Comparison of ENCODE assay signal across 13 cellular contexts in the genomic region with DNA sequence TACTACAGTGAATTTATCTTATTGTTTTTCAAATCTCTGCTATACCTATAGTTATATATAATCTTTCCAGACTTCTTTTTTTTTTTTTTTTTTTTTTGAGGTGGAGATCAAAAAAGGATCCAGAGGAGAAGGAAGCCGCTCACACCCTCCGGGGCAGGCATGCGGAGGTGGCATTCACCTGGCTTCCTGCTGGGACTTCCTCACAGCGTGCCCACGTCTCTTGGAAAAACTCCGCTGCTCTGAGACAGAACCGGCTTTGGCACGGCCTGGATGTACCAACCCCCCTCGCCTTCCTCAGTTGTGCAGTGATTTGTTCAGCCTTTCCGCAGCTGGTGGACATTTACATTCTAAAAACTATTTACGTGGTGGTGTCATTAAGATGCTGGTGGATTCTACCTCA. TPM values are rescaled to one million over a fixed set of nuclear protein-coding genes. Genes with fewer than 3 reads are reported as not detected.
DNase-seq lines count a peak whose midpoint lies in the region; ATAC-seq and TF ChIP-seq lines count a peak whose summit lies in the region.
"Not testable (repeated sequence)": the region's sequence is repeated elsewhere in the genome, so short reads cannot be mapped to it uniquely, and the experiment has no call there.
"Had no signal": no experiment of that assay in that cellular context is flagged by ENCODE, and none has a peak within 500 bp of the region (broad histone marks: within the 10 kb centered on the region; RNA-seq: fewer than 3 reads in every experiment).

No MANE protein-coding gene starts in this region.

- H3K27ac Mint-ChIP-seq in natural killer cell treated with Interleukin-12 subunit alpha and Interleukin-12 subunit beta and Interleukin-15 and Interleukin-18, amount 100 ng/mL, for 72 hours, result not testable (repeated sequence)

- not testable (repeated sequence) for H3K9ac ChIP-seq in Karpas-422 (ENCODE audit: low read length)

- not testable (repeated sequence) for ATAC-seq in left lobe of liver; natural killer cell treated with Interleukin-12 subunit alpha and Interleukin-12 subunit beta and Interleukin-15 and Interleukin-18, amount 100 ng/mL, for 72 hours

- intact Hi-C loops in posterior vena cava (cut with DNase I), result not testable (repeated sequence)

- not testable (repeated sequence) for H3K4me1 ChIP-seq in Karpas-422 (ENCODE audit: low read length)

- TF ChIP-seq CTCF in WERI-Rb-1 (IDR thresholded peaks at IDR 0.05; ENCODE audit: low read depth, low read length); coronary artery (IDR thresholded peaks at IDR 0.05): not testable (repeated sequence)

- H3K9me2 ChIP-seq in Karpas-422 (replicated peaks; ENCODE audit: insufficient read depth, low read length), result not testable (repeated sequence)

- H3K36me3 ChIP-seq in Karpas-422 (ENCODE audit: insufficient read depth, low read length); WERI-Rb-1: not testable (repeated sequence)

- H3K27me3 ChIP-seq in Karpas-422 (ENCODE audit: low read length); WERI-Rb-1 (ENCODE audit: insufficient read depth, low read depth, severe bottlenecking): not testable (repeated sequence)

- H2AFZ ChIP-seq in Karpas-422 (ENCODE audit: low read length), result not testable (repeated sequence)

- H3K9me3 Mint-ChIP-seq in natural killer cell treated with Interleukin-12 subunit alpha and Interleukin-12 subunit beta and Interleukin-15 and Interleukin-18, amount 100 ng/mL, for 72 hours, result not testable (repeated sequence)

- DNase-seq in HT-29 (ENCODE audit: low spot score) (peak; percentile 0), Karpas-422 (peak; percentile 27), WERI-Rb-1 (peak; percentile 3), coronary artery (ENCODE audit: low spot score) (peak; percentile 26), left lobe of liver (ENCODE audit: low spot score) (peak; percentile 24), posterior vena cava (ENCODE audit: low spot score) (peak; percentile 10)
- DNase-seq in natural killer cell treated with Interleukin-12 subunit alpha and Interleukin-12 subunit beta and Interleukin-15 and Interleukin-18, amount 100 ng/mL, for 72 hours (ENCODE audit: low spot score), result peak; percentile 39

- not testable (repeated sequence) for H3K4me3 Mint-ChIP-seq in natural killer cell treated with Interleukin-12 subunit alpha and Interleukin-12 subunit beta and Interleukin-15 and Interleukin-18, amount 100 ng/mL, for 72 hours

- not testable (repeated sequence) for H3K4me3 ChIP-seq in Karpas-422 (ENCODE audit: low read length); WERI-Rb-1 (ENCODE audit: low read depth, low read length); coronary artery

- not testable (repeated sequence) for H3K27me3 Mint-ChIP-seq in natural killer cell treated with Interleukin-12 subunit alpha and Interleukin-12 subunit beta and Interleukin-15 and Interleukin-18, amount 100 ng/mL, for 72 hours

- H3K36me3 Mint-ChIP-seq in natural killer cell treated with Interleukin-12 subunit alpha and Interleukin-12 subunit beta and Interleukin-15 and Interleukin-18, amount 100 ng/mL, for 72 hours, result not testable (repeated sequence)

- H3K4me1 Mint-ChIP-seq in natural killer cell treated with Interleukin-12 subunit alpha and Interleukin-12 subunit beta and Interleukin-15 and Interleukin-18, amount 100 ng/mL, for 72 hours (ENCODE audit: low read depth in 2 of 2), result peaks cover 9 to 12% of the 10 kb centered on the region in 2 donors

- H4K20me1 ChIP-seq in Karpas-422 (ENCODE audit: insufficient read depth, low read depth, low read length), result not testable (repeated sequence)

- not testable (repeated sequence) for H3K9me3 ChIP-seq in Karpas-422 (ENCODE audit: low read length); WERI-Rb-1 (ENCODE audit: severe bottlenecking)

- not testable (repeated sequence) for H3K4me2 ChIP-seq in Karpas-422 (ENCODE audit: low read depth, low read length, poor library complexity, severe bottlenecking)

- H3K27ac ChIP-seq in Karpas-422 (ENCODE audit: low read length); WERI-Rb-1; coronary artery: not testable (repeated sequence)

- not testable (repeated sequence) for H3K79me2 ChIP-seq in Karpas-422 (ENCODE audit: low read length)

RNA-seq across cellular contexts. Expression of a gene that starts 11.1 kb away (rescaled TPM):
- not detected in 2 replicates for total RNA-seq in HT-29 (2014; rRNA removed; shearing (Covaris generic))
- total RNA-seq in Karpas-422 (2014; rRNA removed; shearing (Covaris generic); ENCODE audit: low replicate concordance), result not detected in 2 replicates
- total RNA-seq in left lobe of liver, result not detected
- not detected for total RNA-seq in natural killer cell treated with Interleukin-12 subunit alpha and Interleukin-12 subunit beta and Interleukin-15 and Interleukin-18, amount 100 ng/mL, for 72 hours
- not detected for total RNA-seq in posterior vena cava
- total RNA-seq: A172; B cell; Caco-2; Calu3; CD4-positive, alpha-beta T cell; CD8-positive, alpha-beta T cell had no signal

RNA-seq across cellular contexts. Expression of a gene that starts 23.0 kb away (rescaled TPM):
- not detected in 2 replicates for total RNA-seq in HT-29 (2014; rRNA removed; shearing (Covaris generic))
- total RNA-seq in Karpas-422 (2014; rRNA removed; shearing (Covaris generic); ENCODE audit: low replicate concordance), result not detected in 2 replicates
- not detected for total RNA-seq in left lobe of liver
- total RNA-seq in natural killer cell treated with Interleukin-12 subunit alpha and Interleukin-12 subunit beta and Interleukin-15 and Interleukin-18, amount 100 ng/mL, for 72 hours, result not detected
- total RNA-seq in posterior vena cava, result not detected
- total RNA-seq: A172; B cell; Caco-2; Calu3; CD4-positive, alpha-beta T cell; CD8-positive, alpha-beta T cell had no signal

RNA-seq across cellular contexts. Expression of a gene that starts 45.4 kb away (rescaled TPM):
- total RNA-seq in HT-29 (2014; rRNA removed; shearing (Covaris generic)), result not detected in 2 replicates
- total RNA-seq in Karpas-422 (2014; rRNA removed; shearing (Covaris generic); ENCODE audit: low replicate concordance), result 15.5 TPM in 1 of 2 replicates, not detected in the other
- total RNA-seq in left lobe of liver (not detected), posterior vena cava (1 to 10 TPM in 1 of 2 donors, not detected in 1; 1.2 TPM)
- not detected for total RNA-seq in natural killer cell treated with Interleukin-12 subunit alpha and Interleukin-12 subunit beta and Interleukin-15 and Interleukin-18, amount 100 ng/mL, for 72 hours
- total RNA-seq: A172; B cell; Caco-2; Calu3; CD4-positive, alpha-beta T cell; CD8-positive, alpha-beta T cell had no signal
